32 cellular contexts compared by ENCODE assay signal in the genomic region with DNA sequence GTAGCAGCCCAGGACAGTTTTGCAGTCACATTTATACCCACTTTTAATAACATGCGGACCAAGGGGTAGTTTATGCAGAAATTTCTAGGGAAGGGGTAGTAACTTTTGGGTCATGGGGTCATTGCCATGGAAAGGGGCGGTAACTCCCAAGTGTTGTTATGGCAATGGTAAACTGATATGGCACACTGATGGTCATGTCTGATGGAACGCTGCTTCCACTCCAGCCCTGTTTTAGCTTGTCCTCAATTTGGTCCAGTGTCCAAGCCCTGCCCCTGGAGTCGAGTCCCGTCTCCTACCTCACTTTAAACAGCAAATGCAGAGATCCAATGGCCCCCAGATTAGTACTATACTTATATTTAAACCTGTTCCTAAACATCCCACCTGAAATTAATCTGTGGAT. TPM values are rescaled to one million over a fixed set of nuclear protein-coding genes. Genes with fewer than 3 reads are reported as not detected.
"Had no signal": no experiment of that assay in that cellular context is flagged by ENCODE, and none has a peak within 500 bp of the region (broad histone marks: within the 10 kb centered on the region; RNA-seq: fewer than 3 reads in every experiment).

No MANE protein-coding gene starts in this region.

- H3K36me3 Mint-ChIP-seq: activated naive CD4-positive, alpha-beta T cell treated with anti-CD3 and anti-CD28 coated beads, Interleukin-2, amount 10 ng/mL, durations not matched to agents 7 days and 5 days; activated naive CD4-positive, alpha-beta T cell treated with anti-CD3 and anti-CD28 coated beads, Interleukin-2, amount 50 U/mL, for 72 hours had no signal

- DNase-seq: activated CD4-positive, alpha-beta memory T cell treated with anti-CD3 and anti-CD28 coated beads, Interleukin-2, amount 10 ng/mL, durations not matched to agents 7 days and 5 days; activated CD4-positive, alpha-beta T cell treated with anti-CD3 and anti-CD28 coated beads for 36 hours; activated CD4-positive, alpha-beta T cell treated with anti-CD3 and anti-CD28 coated beads, Interleukin-2, amount 10 ng/mL, durations not matched to agents 24 days and 14 days; activated CD4-positive, CD25-positive, alpha-beta regulatory T cell; activated CD4-positive, CD25-positive, alpha-beta regulatory T cell treated with anti-CD3 and anti-CD28 coated beads, Interleukin-2, amount 50 U/mL, for 72 hours; activated CD8-positive, alpha-beta memory T cell treated with anti-CD3 and anti-CD28 coated beads, Interleukin-2, amount 50 U/mL, for 48 hours; activated gamma-delta T cell; activated naive CD4-positive, alpha-beta T cell; activated naive CD4-positive, alpha-beta T cell treated with anti-CD3 and anti-CD28 coated beads, Interleukin-2, amount 10 ng/mL, durations not matched to agents 7 days and 5 days; activated T-cell treated with anti-CD3 and anti-CD28 coated beads for 4 hours; activated T-cell treated with anti-CD3 and anti-CD28 coated beads, Interleukin-2, amount 50 U/mL, for 24 hours; activated T-cell treated with anti-CD3 and anti-CD28 coated beads, Interleukin-2, amount 50 U/mL, for 72 hours; amniotic stem cell; anterior cingulate cortex; brain microvascular endothelial cell; dorsolateral prefrontal cortex; effector memory CD4-positive, alpha-beta T cell; endodermal cell; erythroblast; foreskin keratinocyte; gastrocnemius medialis; glutamatergic neuron; T-helper 1 cell; T-helper 17 cell had no signal

- H3K4me3 Mint-ChIP-seq: activated CD4-positive, alpha-beta memory T cell treated with anti-CD3 and anti-CD28 coated beads, Interleukin-2, amount 10 ng/mL, durations not matched to agents 7 days and 5 days; activated CD4-positive, alpha-beta T cell treated with anti-CD3 and anti-CD28 coated beads for 36 hours; activated CD4-positive, alpha-beta T cell treated with anti-CD3 and anti-CD28 coated beads, Interleukin-2, amount 10 ng/mL, durations not matched to agents 24 days and 14 days; activated naive CD4-positive, alpha-beta T cell treated with anti-CD3 and anti-CD28 coated beads, Interleukin-2, amount 10 ng/mL, durations not matched to agents 7 days and 5 days; activated T-cell treated with anti-CD3 and anti-CD28 coated beads, Interleukin-2, amount 50 U/mL, for 24 hours; activated T-cell treated with anti-CD3 and anti-CD28 coated beads, Interleukin-2, amount 50 U/mL, for 72 hours; central memory CD8-positive, alpha-beta T cell; dendritic cell treated with granulocyte-macrophage colony-stimulating factor and Interleukin-4, amounts not matched to agents 40 ng/mL and 50 ng/mL, for 4 days; endodermal cell; T-helper 17 cell had no signal

- H3K27ac Mint-ChIP-seq: activated CD4-positive, alpha-beta memory T cell treated with anti-CD3 and anti-CD28 coated beads, Interleukin-2, amount 10 ng/mL, durations not matched to agents 7 days and 5 days; activated CD4-positive, alpha-beta T cell treated with anti-CD3 and anti-CD28 coated beads for 36 hours; activated CD4-positive, alpha-beta T cell treated with anti-CD3 and anti-CD28 coated beads, Interleukin-2, amount 10 ng/mL, durations not matched to agents 24 days and 14 days; activated naive CD4-positive, alpha-beta T cell treated with anti-CD3 and anti-CD28 coated beads, Interleukin-2, amount 10 ng/mL, durations not matched to agents 7 days and 5 days; activated naive CD4-positive, alpha-beta T cell treated with anti-CD3 and anti-CD28 coated beads, Interleukin-2, amount 50 U/mL, for 72 hours; activated T-cell treated with anti-CD3 and anti-CD28 coated beads, Interleukin-2, amount 50 U/mL, for 24 hours; activated T-cell treated with anti-CD3 and anti-CD28 coated beads, Interleukin-2, amount 50 U/mL, for 72 hours; dendritic cell treated with granulocyte-macrophage colony-stimulating factor and Interleukin-4, amounts not matched to agents 40 ng/mL and 50 ng/mL, for 4 days; endodermal cell; T-helper 17 cell had no signal

- H3K4me1 Mint-ChIP-seq: activated CD4-positive, alpha-beta memory T cell treated with anti-CD3 and anti-CD28 coated beads, Interleukin-2, amount 10 ng/mL, durations not matched to agents 7 days and 5 days; activated CD4-positive, alpha-beta T cell treated with anti-CD3 and anti-CD28 coated beads for 36 hours; activated CD4-positive, alpha-beta T cell treated with anti-CD3 and anti-CD28 coated beads, Interleukin-2, amount 10 ng/mL, durations not matched to agents 24 days and 14 days; activated naive CD4-positive, alpha-beta T cell treated with anti-CD3 and anti-CD28 coated beads, Interleukin-2, amount 10 ng/mL, durations not matched to agents 7 days and 5 days; central memory CD8-positive, alpha-beta T cell; T-helper 17 cell had no signal

- H3K9me3 Mint-ChIP-seq: activated CD4-positive, alpha-beta memory T cell treated with anti-CD3 and anti-CD28 coated beads, Interleukin-2, amount 10 ng/mL, durations not matched to agents 7 days and 5 days; activated CD4-positive, alpha-beta T cell treated with anti-CD3 and anti-CD28 coated beads, Interleukin-2, amount 10 ng/mL, durations not matched to agents 24 days and 14 days; activated naive CD4-positive, alpha-beta T cell treated with anti-CD3 and anti-CD28 coated beads, Interleukin-2, amount 10 ng/mL, durations not matched to agents 7 days and 5 days; activated naive CD4-positive, alpha-beta T cell treated with anti-CD3 and anti-CD28 coated beads, Interleukin-2, amount 50 U/mL, for 72 hours; activated T-cell treated with anti-CD3 and anti-CD28 coated beads, Interleukin-2, amount 50 U/mL, for 24 hours; activated T-cell treated with anti-CD3 and anti-CD28 coated beads, Interleukin-2, amount 50 U/mL, for 72 hours; central memory CD8-positive, alpha-beta T cell; dendritic cell treated with granulocyte-macrophage colony-stimulating factor and Interleukin-4, amounts not matched to agents 40 ng/mL and 50 ng/mL, for 4 days had no signal

- H3K27me3 Mint-ChIP-seq: activated CD4-positive, alpha-beta T cell treated with anti-CD3 and anti-CD28 coated beads for 36 hours; activated T-cell treated with anti-CD3 and anti-CD28 coated beads, Interleukin-2, amount 50 U/mL, for 24 hours had no signal

- ATAC-seq: activated CD4-positive, alpha-beta T cell treated with anti-CD3 and anti-CD28 coated beads for 36 hours; activated naive CD4-positive, alpha-beta T cell treated with anti-CD3 and anti-CD28 coated beads, Interleukin-2, amount 50 U/mL, for 72 hours; activated T-cell treated with anti-CD3 and anti-CD28 coated beads, Interleukin-2, amount 50 U/mL, for 72 hours; foreskin keratinocyte; gastrocnemius medialis; T-helper 17 cell had no signal

RNA-seq across cellular contexts. Expression of a gene that starts 11.2 kb away (rescaled TPM):
- total RNA-seq: activated CD4-positive, alpha-beta memory T cell treated with anti-CD3 and anti-CD28 coated beads, Interleukin-2, amount 10 ng/mL, durations not matched to agents 7 days and 5 days; activated CD4-positive, alpha-beta T cell treated with anti-CD3 and anti-CD28 coated beads for 36 hours; activated CD4-positive, alpha-beta T cell treated with anti-CD3 and anti-CD28 coated beads, Interleukin-2, amount 10 ng/mL, durations not matched to agents 24 days and 14 days; activated T-cell treated with anti-CD3 and anti-CD28 coated beads, Interleukin-2, amount 50 U/mL, for 72 hours; astrocyte; bronchial epithelial cell; esophagus muscularis mucosa; T-helper 17 cell had no signal

RNA-seq across cellular contexts. Expression of a gene that starts 29.8 kb away (rescaled TPM):
- total RNA-seq: activated CD4-positive, alpha-beta memory T cell treated with anti-CD3 and anti-CD28 coated beads, Interleukin-2, amount 10 ng/mL, durations not matched to agents 7 days and 5 days; activated CD4-positive, alpha-beta T cell treated with anti-CD3 and anti-CD28 coated beads for 36 hours; activated CD4-positive, alpha-beta T cell treated with anti-CD3 and anti-CD28 coated beads, Interleukin-2, amount 10 ng/mL, durations not matched to agents 24 days and 14 days; activated naive CD4-positive, alpha-beta T cell treated with anti-CD3 and anti-CD28 coated beads, Interleukin-2, amount 50 U/mL, for 72 hours; activated T-cell treated with anti-CD3 and anti-CD28 coated beads, Interleukin-2, amount 50 U/mL, for 72 hours; bronchial epithelial cell; gastrocnemius medialis; T-helper 17 cell had no signal

RNA-seq across cellular contexts. Expression of a gene that starts 44.9 kb away (rescaled TPM):
- total RNA-seq: activated CD4-positive, alpha-beta T cell treated with anti-CD3 and anti-CD28 coated beads for 36 hours; activated CD4-positive, alpha-beta T cell treated with anti-CD3 and anti-CD28 coated beads, Interleukin-2, amount 10 ng/mL, durations not matched to agents 24 days and 14 days; activated naive CD4-positive, alpha-beta T cell treated with anti-CD3 and anti-CD28 coated beads, Interleukin-2, amount 50 U/mL, for 72 hours; activated T-cell treated with anti-CD3 and anti-CD28 coated beads, Interleukin-2, amount 50 U/mL, for 72 hours; astrocyte; bronchial epithelial cell; cardiac septum; cerebellum; endodermal cell; esophagus muscularis mucosa; foreskin keratinocyte; gastrocnemius medialis; T-helper 17 cell had no signal

RNA-seq across cellular contexts. Expression of a gene that starts 57.7 kb away (rescaled TPM):
- total RNA-seq: activated CD4-positive, alpha-beta memory T cell treated with anti-CD3 and anti-CD28 coated beads, Interleukin-2, amount 10 ng/mL, durations not matched to agents 7 days and 5 days; activated CD4-positive, alpha-beta T cell treated with anti-CD3 and anti-CD28 coated beads for 36 hours; activated CD4-positive, alpha-beta T cell treated with anti-CD3 and anti-CD28 coated beads, Interleukin-2, amount 10 ng/mL, durations not matched to agents 24 days and 14 days; foreskin keratinocyte; T-helper 17 cell had no signal
